Comparison of ENCODE assay signal across 22 cellular contexts in genomic region chr13:25319781-25320180, GRCh38. TPM values are rescaled to one million over a fixed set of nuclear protein-coding genes. Genes with fewer than 3 reads are reported as not detected.
A peak's percentile ranks its signal among the peaks of the same experiment; 100 is the strongest.
DNase-seq lines count a peak whose midpoint lies in the region; ATAC-seq, FAIRE-seq and TF ChIP-seq lines count a peak whose summit lies in the region.
"Had no signal": no experiment of that assay in that cellular context is flagged by ENCODE, and none has a peak within 500 bp of the region (broad histone marks: within the 10 kb centered on the region; RNA-seq: fewer than 3 reads in every experiment).

No MANE protein-coding gene starts in this region.

- H3K56ac ChIP-seq in H9 (ENCODE audit: insufficient read length, low read depth, low read length): no peak overlapping the region

- H3K14ac ChIP-seq in H9 (ENCODE audit: insufficient read depth, low read length): no peak overlapping the region

- no peaks in the 10 kb centered on the region for H3K79me1 ChIP-seq in H9 (ENCODE audit: insufficient read depth, low read depth, low read length, poor library complexity, severe bottlenecking)

- no peak overlapping the region for H2BK120ac ChIP-seq in H9 (ENCODE audit: low read depth, low read length, poor library complexity, severe bottlenecking)

- H3K4me1 Mint-ChIP-seq in H9: peaks cover 5% of the 10 kb centered on the region in 2 experiments; a peak in 3 of 4 replicates
- H3K4me1 Mint-ChIP-seq: IgD-negative memory B cell had no signal

- H2AFZ ChIP-seq in H9 (ENCODE audit: low read length): no peak overlapping the region

- no peak overlapping the region for H3K4me2 ChIP-seq in H9 (ENCODE audit: insufficient read depth, insufficient read length, low read length)

- H3K4me1 ChIP-seq in small intestine (ENCODE audit: control insufficient read depth in 2 of 2, insufficient read depth in 1 of 2, low read depth in 1 of 2, low read length in 1 of 2) (no peaks in the 10 kb centered on the region), H9 (ENCODE audit: insufficient read depth, low read length) (no peaks in the 10 kb centered on the region)

- ATAC-seq in HG03139 (IDR thresholded peaks at IDR 0.05; ENCODE audit: unreplicated experiment): no peak
- ATAC-seq: GM12878 had no signal

- H2BK5ac ChIP-seq in H9 (ENCODE audit: insufficient read length, low read length): no peak overlapping the region

- 80 to 98% (median 83%) methylated on average over 1 of the region's 1 CpG for WGBS in small intestine, 3 donors
- no CpG with 5 or more reads among the region's 1 CpG for WGBS in H9 (ENCODE audit: extremely low coverage, insufficient read length, low lambda C conversion rate)

- no peak overlapping the region for H4K8ac ChIP-seq in H9 (replicated peaks; ENCODE audit: insufficient read length, low read depth, low read length)

- H4K5ac ChIP-seq in H9 (ENCODE audit: insufficient read length, low read depth, low read length): no peak overlapping the region

- no peak overlapping the region for H2AK5ac ChIP-seq in H9 (ENCODE audit: insufficient read length, low read length)

- H3K9me3 Mint-ChIP-seq in H9: no peaks in the 10 kb centered on the region
- H3K9me3 Mint-ChIP-seq: CD14-positive monocyte, IgD-negative memory B cell had no signal

- no peaks in the 10 kb centered on the region for H3K27me3 Mint-ChIP-seq in H9 (ENCODE audit: low read depth)
- H3K27me3 Mint-ChIP-seq: IgD-negative memory B cell had no signal

- H3T11ph ChIP-seq in H9 (ENCODE audit: low read length): no peak overlapping the region

- no peak overlapping the region for H3K27ac Mint-ChIP-seq in H9

- no peak overlapping the region for H3K18ac ChIP-seq in H9 (ENCODE audit: insufficient read length, low read depth, low read length)

- no peaks in the 10 kb centered on the region for H3K9me3 ChIP-seq in SK-N-MC (ENCODE audit: low read depth, low read length)
- no peaks in the 10 kb centered on the region for H3K9me3 ChIP-seq in small intestine (ENCODE audit: control insufficient read depth, low read depth)
- no peaks in the 10 kb centered on the region for H3K9me3 ChIP-seq in H9 (ENCODE audit: control insufficient read depth, low read depth, low read length)
- H3K9me3 ChIP-seq: MG63 had no signal

- H3K36me3 ChIP-seq in SK-N-MC (ENCODE audit: insufficient read depth, low read length) (peaks cover 93% of the 10 kb centered on the region), small intestine (ENCODE audit: control insufficient read depth in 2 of 2, insufficient read depth in 2 of 2, low read length in 2 of 2) (peaks cover 7 to 8% of the 10 kb centered on the region in 2 donors)

- H3K27ac ChIP-seq in SK-N-MC (peak overlapping the region; percentile 77), small intestine (ENCODE audit: low read depth in 1 of 2, low read length in 1 of 2) (no peak overlapping the region), H9 (ENCODE audit: insufficient read length, low read depth, low read length) (no peak overlapping the region)
- H3K27ac ChIP-seq: 22Rv1 had no signal

- no peaks in the 10 kb centered on the region for H3K79me2 ChIP-seq in H9 (ENCODE audit: insufficient read depth, low read length)

- no peak overlapping the region for H3K4me3 ChIP-seq in SK-N-MC
- H3K4me3 ChIP-seq in fibroblast of pulmonary artery (replicated peaks; ENCODE audit: low read depth, low read length): no peak overlapping the region
- no peak overlapping the region for H3K4me3 ChIP-seq in small intestine (ENCODE audit: low read depth in 1 of 2, low read length in 2 of 2)
- H3K4me3 ChIP-seq: GM12878, MG63 had no signal

- H3K27me3 ChIP-seq in small intestine (ENCODE audit: control insufficient read depth in 2 of 2, insufficient read depth in 2 of 2, low read length in 2 of 2) (no peaks in the 10 kb centered on the region), H9 (ENCODE audit: insufficient read depth, low read length) (no peaks in the 10 kb centered on the region)
- H3K27me3 ChIP-seq: MG63 had no signal

- TF ChIP-seq CTCF in fibroblast of pulmonary artery (IDR thresholded peaks at IDR 0.05; ENCODE audit: low read length, missing control alignments): no peak
- no peak for TF ChIP-seq CTCF in H9 (conservative IDR thresholded peaks at IDR 0.05)

- H3K23ac ChIP-seq in H9 (ENCODE audit: insufficient read length, low read depth, low read length): no peak overlapping the region

- H3K9ac ChIP-seq in SK-N-MC (ENCODE audit: insufficient read length): no peak overlapping the region
- no peak overlapping the region for H3K9ac ChIP-seq in H9 (ENCODE audit: extremely low read depth, insufficient read length, low read length)

- no peak overlapping the region for H3K4ac ChIP-seq in H9 (ENCODE audit: low read depth, low read length)

- H4K20me1 ChIP-seq in H9 (ENCODE audit: control insufficient read depth, insufficient read depth, insufficient read length): no peaks in the 10 kb centered on the region

- peaks cover 9 to 63% (median 52%) of the 10 kb centered on the region in 3 experiments; a peak in 6 of 7 replicates for H3K36me3 Mint-ChIP-seq in H9 (ENCODE audit: insufficient read depth in 1 of 3, low read depth in 3 of 3)

- H3K23me2 ChIP-seq in H9 (ENCODE audit: insufficient read length, low read depth, low read length, poor library complexity, severe bottlenecking): no peaks in the 10 kb centered on the region

- FAIRE-seq in small intestine (lab: Jason Lieb, UNC): peak; percentile 81
- FAIRE-seq: GM12878, H54, HTR-8/SVneo had no signal

- H3K4me3 Mint-ChIP-seq in H9: no peak overlapping the region
- H3K4me3 Mint-ChIP-seq: CD14-positive monocyte, IgD-negative memory B cell had no signal

- peak; percentile 45 for DNase-seq in DMS 273 (lab: John Stamatoyannopoulos, UW; ENCODE audit: unreplicated experiment)
- DNase-seq in DMS 273 treated with DMSO at 0.1 percent for 48 hours (lab: John Stamatoyannopoulos, UW): no peak
- DNase-seq in SK-N-MC (ENCODE audit: low read depth, low spot score): peak; percentile 44
- DNase-seq in fibroblast of pulmonary artery (ENCODE audit: low read depth): peak; percentile 10
- DNase-seq in small intestine: no peak
- no peak for DNase-seq in activated T-cell treated with anti-CD3 and anti-CD28 coated beads, Interleukin-2, amount 50 U/mL, for 48 hours
- no peak for DNase-seq in H9
- DNase-seq: Karpas-422, MG63, NCI-H1048, NCI-H1436 treated with DMSO at 0.1 percent for 48 hours, NCI-H2029 treated with DMSO at 0.1 percent for 48 hours, NCI-H82, RPMI8226, SIG-M5 had no signal

- no peak overlapping the region for H2BK20ac ChIP-seq in H9 (ENCODE audit: low read depth, low read length, poor library complexity, severe bottlenecking)

- H4K91ac ChIP-seq in H9 (ENCODE audit: insufficient read length, low read depth, low read length): no peak overlapping the region

- no peak overlapping the region for H2BK15ac ChIP-seq in H9 (ENCODE audit: low read depth, low read length)

- no peak overlapping the region for H2BK12ac ChIP-seq in H9 (ENCODE audit: insufficient read length, low read depth, low read length)

RNA-seq across cellular contexts. Expression of gene NUP58, which starts 18.4 kb away (rescaled TPM):
- polyA plus RNA-seq in small intestine: 10 to 100 TPM in 2 of 3 donors, 1 to 10 TPM in 1; 10.0 to 13.6 (median 10.7) TPM
- 76.6 and 77.6 TPM in 2 replicates for total RNA-seq in H9 (2021)

RNA-seq across cellular contexts. Expression of gene MTMR6, which starts 32.5 kb away (rescaled TPM):
- polyA plus RNA-seq in small intestine: 1 to 10 TPM; 5.6 to 9.7 (median 7.0) TPM
- total RNA-seq in H9 (2021): 7.0 and 8.0 TPM in 2 replicates

RNA-seq across cellular contexts. Expression of gene ATP8A2, which starts 52.0 kb away (rescaled TPM):
- polyA plus RNA-seq in small intestine: under 1 TPM in 1 of 3 donors, not detected in 2; 0.79 TPM
- 16.3 and 18.2 TPM in 2 replicates for total RNA-seq in H9 (2021)
- total RNA-seq: GM12878 had no signal
- polyA plus RNA-seq: CD14-positive monocyte had no signal

Comparison
In these comparisons a context has a peak if more than half of its experiments do, and no peak if none do; other contexts are left out.
1. DNase-seq: peak in DMS 273 (single experiment), SK-N-MC (single experiment) and fibroblast of pulmonary artery (single experiment); none in DMS 273 treated with DMSO at 0.1 percent for 48 hours (single experiment), small intestine (single experiment), activated T-cell treated with anti-CD3 and anti-CD28 coated beads, Interleukin-2, amount 50 U/mL, for 48 hours (0 of 2) and H9 (single experiment).